ENCODE assay signal across 9 cellular contexts in genomic region chr15:100901702-100902435, GRCh38. TPM values are rescaled to one million over a fixed set of nuclear protein-coding genes. Genes with fewer than 3 reads are reported as not detected.
DNase-seq lines count a peak whose midpoint lies in the region; ATAC-seq, FAIRE-seq and TF ChIP-seq lines count a peak whose summit lies in the region.
"Had no signal": no experiment of that assay in that cellular context is flagged by ENCODE, and none has a peak within 500 bp of the region (broad histone marks: within the 10 kb centered on the region; RNA-seq: fewer than 3 reads in every experiment).

No MANE protein-coding gene starts in this region.

- H3K9me3 ChIP-seq in esophagus (ENCODE audit: control insufficient read depth in 2 of 2, insufficient read depth in 1 of 2, low read depth in 1 of 2, low read length in 1 of 2) (no peaks in the 10 kb centered on the region), muscle layer of colon (ENCODE audit: low read length) (no peaks in the 10 kb centered on the region), upper lobe of right lung (no peaks in the 10 kb centered on the region)

- H3K4me1 ChIP-seq in esophagus (ENCODE audit: control insufficient read depth in 2 of 2, insufficient read depth in 2 of 2, low read length in 1 of 2) (peaks cover 2 to 3% of the 10 kb centered on the region in 2 donors), muscle layer of colon (ENCODE audit: insufficient read depth, low read length) (peaks cover 34% of the 10 kb centered on the region), upper lobe of right lung (peaks cover 15% of the 10 kb centered on the region)

- DNase-seq in RCC 7860 (ENCODE audit: low spot score) (peak; percentile 55), upper lobe of right lung (no peak), germinal center (ENCODE audit: low spot score) (no peak), foreskin melanocyte (no peak), NCI-H345 treated with DMSO at 0.1 percent for 48 hours (lab: John Stamatoyannopoulos, UW; ENCODE audit: unreplicated experiment) (no peak)
- DNase-seq: activated CD4-positive, alpha-beta memory T cell treated with anti-CD3 and anti-CD28 coated beads, Interleukin-2, amount 10 ng/mL, durations not matched to agents 7 days and 5 days; NCI-H187 treated with DMSO at 0.1 percent for 48 hours had no signal

- H3K36me3 ChIP-seq in esophagus (ENCODE audit: control insufficient read depth in 2 of 2, insufficient read depth in 2 of 2, low read length in 1 of 2) (no peaks in the 10 kb centered on the region), muscle layer of colon (ENCODE audit: insufficient read depth, low read length) (no peaks in the 10 kb centered on the region), upper lobe of right lung (no peaks in the 10 kb centered on the region)

- H3K27me3 ChIP-seq in esophagus (ENCODE audit: control insufficient read depth in 1 of 2, insufficient read depth in 2 of 2, low read length in 2 of 2) (no peaks in the 10 kb centered on the region), muscle layer of colon (ENCODE audit: control insufficient read depth in 1 of 2, insufficient read depth in 2 of 2, low read length in 2 of 2) (no peaks in the 10 kb centered on the region), upper lobe of right lung (no peaks in the 10 kb centered on the region)

- WGBS in esophagus, 2 donors = 48 to 50% methylated on average over 14 of the region's 14 CpGs

- H3K4me3 ChIP-seq in esophagus (ENCODE audit: low read depth in 1 of 2, low read length in 2 of 2) = peak overlapping the region in 1 of 2 donors; percentile 2
- peak overlapping the region; percentile 12 to 56 for H3K4me3 ChIP-seq in muscle layer of colon (ENCODE audit: low read depth in 1 of 2, low read length in 2 of 2)
- peak overlapping the region; percentile 27 for H3K4me3 ChIP-seq in upper lobe of right lung

- intact Hi-C loops in upper lobe of right lung (cut with DNase I) = no loop called here

- no peak for TF ChIP-seq CTCF in upper lobe of right lung (IDR thresholded peaks at IDR 0.05)

- H3K9ac ChIP-seq in muscle layer of colon (ENCODE audit: low read length) = peak overlapping the region; percentile 62

- ATAC-seq in upper lobe of right lung = no peak

- FAIRE-seq in RCC 7860 (lab: Jason Lieb, UNC) = peak; percentile 49

- peak overlapping the region; percentile 62 to 88 for H3K27ac ChIP-seq in esophagus (ENCODE audit: low read depth in 2 of 2, low read length in 1 of 2)
- peak overlapping the region; percentile 94 for H3K27ac ChIP-seq in muscle layer of colon (ENCODE audit: low read depth, low read length)
- H3K27ac ChIP-seq in upper lobe of right lung = peak overlapping the region; percentile 75

RNA-seq across cellular contexts. Expression of gene LRRK1, which starts 17.3 kb away (rescaled TPM):
- 1 to 10 TPM; 4.4 to 7.0 TPM for polyA plus RNA-seq in esophagus
- 22.6 TPM for total RNA-seq in upper lobe of right lung

RNA-seq across cellular contexts. Expression of gene ALDH1A3, which starts 22.2 kb away (rescaled TPM):
- polyA plus RNA-seq in esophagus = 10 to 100 TPM in 1 of 2 donors, 1 to 10 TPM in 1; 9.3 to 32.8 TPM
- total RNA-seq in upper lobe of right lung = 9.9 TPM
- total RNA-seq: activated CD4-positive, alpha-beta memory T cell treated with anti-CD3 and anti-CD28 coated beads, Interleukin-2, amount 10 ng/mL, durations not matched to agents 7 days and 5 days had no signal
